Comparison of ENCODE assay signal across 24 cellular contexts in the genomic region with DNA sequence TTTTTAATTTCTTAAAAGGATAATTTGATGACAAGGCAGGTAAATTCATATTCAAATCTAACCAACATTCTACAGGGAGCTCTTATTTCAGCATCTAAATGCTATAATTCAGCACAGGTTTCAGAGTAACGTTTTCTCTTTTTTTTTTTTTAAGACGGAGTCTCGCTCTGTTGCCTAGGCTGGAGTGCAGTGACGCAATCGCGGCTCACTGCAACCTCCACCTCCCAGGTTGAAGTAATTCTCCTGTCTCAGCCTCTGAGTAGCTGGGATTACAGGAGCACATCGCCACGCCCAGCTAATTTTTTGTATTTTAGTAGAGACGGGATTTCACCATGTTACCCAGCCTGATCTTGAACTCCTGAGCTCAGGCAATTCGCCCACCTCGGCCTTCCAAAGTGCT.
"Had no signal": no experiment of that assay in that cellular context is flagged by ENCODE, and none has a peak within 500 bp of the region (broad histone marks: within the 10 kb centered on the region; RNA-seq: fewer than 3 reads in every experiment).

No MANE protein-coding gene starts in this region.

- DNase-seq: colonic mucosa; cortex of kidney; effector CD8-positive, alpha-beta T cell; effector memory CD8-positive, alpha-beta T cell; endodermal cell; erythroblast; foreskin keratinocyte; gastrocnemius medialis; glutamatergic neuron; head of caudate nucleus; heart right ventricle; hippocampal formation; left cardiac atrium; left lung; left ventricle myocardium superior; lower lobe of right lung; mesenchymal stem cell; mucosa of descending colon; naive B cell had no signal

- H3K27me3 ChIP-seq: colonic mucosa, esophagus muscularis mucosa, foreskin keratinocyte, gastrocnemius medialis, heart right ventricle, left lung had no signal

- H3K4me1 ChIP-seq: foreskin keratinocyte had no signal

- H3K27ac ChIP-seq: colonic mucosa, epithelial cell of prostate, esophagus muscularis mucosa, foreskin keratinocyte, gastrocnemius medialis, heart right ventricle, left lung, lower lobe of right lung had no signal

- FAIRE-seq: endometrium, islet of Langerhans, keratinocyte had no signal

- H3K36me3 ChIP-seq: colonic mucosa, left lung had no signal

- H3K4me3 ChIP-seq: colonic mucosa, esophagus muscularis mucosa, gastrocnemius medialis, heart right ventricle, left lung, lower lobe of right lung, mucosa of descending colon had no signal

- ATAC-seq: effector memory CD8-positive, alpha-beta T cell; foreskin keratinocyte; gastrocnemius medialis; heart right ventricle; left cardiac atrium; left lung; left ventricle myocardium superior; lower lobe of right lung; mucosa of descending colon had no signal

- H3K9me3 ChIP-seq: colonic mucosa, esophagus muscularis mucosa, gastrocnemius medialis, heart right ventricle, left lung, lower lobe of right lung, mucosa of descending colon had no signal
